8 cellular contexts compared by ENCODE assay signal in genomic region chr20:46512943-46513844, GRCh38. TPM values are rescaled to one million over a fixed set of nuclear protein-coding genes. Genes with fewer than 3 reads are reported as not detected.
A peak's percentile ranks its signal among the peaks of the same experiment; 100 is the strongest.
DNase-seq lines count a peak whose midpoint lies in the region; ATAC-seq, FAIRE-seq and TF ChIP-seq lines count a peak whose summit lies in the region.

Gene ZNF334 (minus strand): TSS chr20:46513559. CDS start chr20:46512102, 1,457 bp downstream.

- peak within 1 kb of the TSS; percentile 59 for H3K27ac Mint-ChIP-seq in osteocyte (ENCODE audit: unreplicated experiment)

- peak within 1 kb of the TSS; percentile 68 for H3K4me3 ChIP-seq in BE2C (ENCODE audit: low read depth, low read length)

- intact Hi-C loops in left cardiac atrium (cut with DNase I): no loop called here

- H3K36me3 Mint-ChIP-seq in osteocyte (ENCODE audit: unreplicated experiment): peaks cover 7% of the 10 kb centered on the region

- ATAC-seq in GM21381 (IDR thresholded peaks at IDR 0.05; ENCODE audit: unreplicated experiment): peak; percentile 79
- ATAC-seq in left cardiac atrium: peak; percentile 96 to 98

- peak within 1 kb of the TSS; percentile 87 for H3K4me3 Mint-ChIP-seq in osteocyte (ENCODE audit: unreplicated experiment)

- H3K27me3 ChIP-seq in BE2C: peaks cover 3% of the 10 kb centered on the region; the same call in 1 of the 2 replicates

- peak; percentile 88 for FAIRE-seq in urothelium cell line (lab: Jason Lieb, UNC)

- no peaks in the 10 kb centered on the region for H3K4me1 ChIP-seq in BE2C

- peaks cover 4% of the 10 kb centered on the region for H3K9me3 Mint-ChIP-seq in osteocyte (ENCODE audit: unreplicated experiment)

- peaks cover 4% of the 10 kb centered on the region for H3K4me1 Mint-ChIP-seq in osteocyte (ENCODE audit: unreplicated experiment)

- DNase-seq in BE2C: peak; percentile 64
- peak; percentile 92 for DNase-seq in NCI-H2227 (lab: John Stamatoyannopoulos, UW; ENCODE audit: unreplicated experiment)
- DNase-seq in activated naive CD4-positive, alpha-beta T cell treated with anti-CD3 and anti-CD28 coated beads, Interleukin-2, amount 50 U/mL, for 16 hours: peak; percentile 37
- peak; percentile 80 for DNase-seq in left cardiac atrium
- peak; percentile 87 for DNase-seq in osteocyte (ENCODE audit: extremely low spot score, unreplicated experiment)
- DNase-seq in urothelium cell line (ENCODE audit: low spot score): peak; percentile 96
- DNase-seq in T-helper 9 cell: no peak

- H3K36me3 ChIP-seq in BE2C: no peaks in the 10 kb centered on the region

- H3K27me3 Mint-ChIP-seq in osteocyte (ENCODE audit: unreplicated experiment): peaks cover 20% of the 10 kb centered on the region

- H3K9me3 ChIP-seq in BE2C: no peaks in the 10 kb centered on the region

- TF ChIP-seq CTCF in BE2C (IDR thresholded peaks at IDR 0.05; ENCODE audit: low read depth, low read length) (no peak), osteocyte (IDR thresholded peaks at IDR 0.05) (no peak)

RNA-seq across cellular contexts. Expression of gene ZNF334, which starts in this region (rescaled TPM):
- 5.9 TPM for polyA plus RNA-seq in BE2C (2012; ENCODE audit: insufficient read depth, insufficient read length, low read depth)
- total RNA-seq in left cardiac atrium (1 to 10 TPM in 1 of 2 donors, under 1 TPM in 1; 0.99 to 1.3 TPM), osteocyte (3.7 and 4.7 TPM in 2 replicates)
